In genomic region chr1:235278233-235278914, GRCh38 we compare ENCODE assay signal across 1 cellular context.
TF ChIP-seq lines count a peak whose summit lies in the region.

No MANE protein-coding gene starts in this region.

TF ChIP-seq in HEK293, 187 proteins besides CTCF, POLR2A, EP300 and RAD21 (continued from another document):
- no peak for TF ChIP-seq YY1 (tag by site-specific recombination; IDR thresholded peaks at IDR 0.05)
- no peak for TF ChIP-seq KLF17 (tag by site-specific recombination; IDR thresholded peaks at IDR 0.05)
- no peak for TF ChIP-seq SCRT1 (tag by site-specific recombination; IDR thresholded peaks at IDR 0.05; ENCODE audit: borderline replicate concordance)
- peak; percentile 95 for TF ChIP-seq MZF1 (tag by site-specific recombination; IDR thresholded peaks at IDR 0.05; ENCODE audit: borderline replicate concordance)
- TF ChIP-seq ZBTB11 (tag by site-specific recombination; conservative IDR thresholded peaks at IDR 0.05; ENCODE audit: low read depth), result no peak
- no peak for TF ChIP-seq KLF10 (tag by site-specific recombination; IDR thresholded peaks at IDR 0.05)
- peak; percentile 64 for TF ChIP-seq PRDM6 (tag by site-specific recombination; IDR thresholded peaks at IDR 0.05)
- TF ChIP-seq ZNF341 (tag by site-specific recombination; IDR thresholded peaks at IDR 0.05; ENCODE audit: low read depth), result no peak
- TF ChIP-seq ZNF692 (tag by site-specific recombination; IDR thresholded peaks at IDR 0.05), result no peak
- peak; percentile 56; the same call in 1 of the 2 replicates for TF ChIP-seq IKZF3 (tag by site-specific recombination; IDR thresholded peaks at IDR 0.05)
- TF ChIP-seq ZNF433 (tag by site-specific recombination; IDR thresholded peaks at IDR 0.05; ENCODE audit: low read depth), result no peak
- TF ChIP-seq MEIS1 (CRISPR knock-in tag; IDR thresholded peaks at IDR 0.05; ENCODE audit: borderline replicate concordance), result no peak
- no peak for TF ChIP-seq OVOL3 (tag by site-specific recombination; IDR thresholded peaks at IDR 0.05)
- no peak for TF ChIP-seq PRDM2 (tag by site-specific recombination; IDR thresholded peaks at IDR 0.05; ENCODE audit: borderline replicate concordance)
- no peak for TF ChIP-seq ZNF146 (tag by site-specific recombination; IDR thresholded peaks at IDR 0.05)
